ENCODE assay signal across 21 cellular contexts in the genomic region with DNA sequence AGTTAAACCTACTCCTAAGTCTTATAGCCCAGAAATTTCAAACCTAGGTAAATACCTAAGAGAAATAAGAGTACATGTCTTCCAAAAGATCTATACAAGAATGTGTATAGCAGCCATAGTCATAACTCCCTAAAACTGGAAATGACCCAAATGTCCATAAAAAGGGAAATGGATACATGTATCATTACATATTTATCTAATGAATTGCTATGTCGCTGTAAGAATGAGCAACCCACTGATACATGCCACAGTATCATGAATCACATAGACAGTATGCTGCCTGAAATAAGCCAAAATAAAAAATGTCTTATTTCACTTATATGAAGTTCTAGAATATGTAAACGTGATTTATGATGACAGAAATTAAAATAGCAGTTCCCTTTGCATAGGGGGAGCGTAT.
"Had no signal": no experiment of that assay in that cellular context is flagged by ENCODE, and none has a peak within 500 bp of the region (broad histone marks: within the 10 kb centered on the region; RNA-seq: fewer than 3 reads in every experiment).

No MANE protein-coding gene starts in this region.

- H3K36me3 Mint-ChIP-seq: activated naive CD4-positive, alpha-beta T cell treated with anti-CD3 and anti-CD28 coated beads, Interleukin-2, amount 10 ng/mL, durations not matched to agents 7 days and 5 days; memory B cell; naive thymus-derived CD4-positive, alpha-beta T cell had no signal

- H3K27ac Mint-ChIP-seq: activated CD4-positive, alpha-beta memory T cell treated with anti-CD3 and anti-CD28 coated beads, Interleukin-2, amount 10 ng/mL, durations not matched to agents 7 days and 5 days; activated CD4-positive, alpha-beta T cell treated with anti-CD3 and anti-CD28 coated beads for 36 hours; activated naive CD4-positive, alpha-beta T cell treated with anti-CD3 and anti-CD28 coated beads, Interleukin-2, amount 10 ng/mL, durations not matched to agents 7 days and 5 days; activated T-cell treated with anti-CD3 and anti-CD28 coated beads, Interleukin-2, amount 50 U/mL, for 24 hours; memory B cell; naive thymus-derived CD4-positive, alpha-beta T cell; T-helper 17 cell had no signal

- H3K4me3 Mint-ChIP-seq: activated CD4-positive, alpha-beta memory T cell treated with anti-CD3 and anti-CD28 coated beads, Interleukin-2, amount 10 ng/mL, durations not matched to agents 7 days and 5 days; activated CD4-positive, alpha-beta T cell treated with anti-CD3 and anti-CD28 coated beads for 36 hours; activated naive CD4-positive, alpha-beta T cell treated with anti-CD3 and anti-CD28 coated beads, Interleukin-2, amount 10 ng/mL, durations not matched to agents 7 days and 5 days; activated T-cell treated with anti-CD3 and anti-CD28 coated beads, Interleukin-2, amount 50 U/mL, for 24 hours; memory B cell; naive thymus-derived CD4-positive, alpha-beta T cell; T-helper 17 cell had no signal

- H3K27me3 ChIP-seq: esophagus squamous epithelium, tibial nerve, uterus had no signal

- H3K9me3 Mint-ChIP-seq: activated CD4-positive, alpha-beta memory T cell treated with anti-CD3 and anti-CD28 coated beads, Interleukin-2, amount 10 ng/mL, durations not matched to agents 7 days and 5 days; activated T-cell treated with anti-CD3 and anti-CD28 coated beads, Interleukin-2, amount 50 U/mL, for 24 hours; memory B cell had no signal

- H3K36me3 ChIP-seq: esophagus squamous epithelium, left ventricle myocardium inferior, tibial nerve, uterus had no signal

- H3K4me3 ChIP-seq: esophagus squamous epithelium, left ventricle myocardium inferior, mucosa of descending colon, skin epidermis, tibial nerve, uterus had no signal

- FAIRE-seq: endometrium had no signal

- DNase-seq: activated CD4-positive, alpha-beta memory T cell treated with anti-CD3 and anti-CD28 coated beads, Interleukin-2, amount 10 ng/mL, durations not matched to agents 7 days and 5 days; activated CD4-positive, alpha-beta T cell treated with anti-CD3 and anti-CD28 coated beads for 36 hours; activated naive CD4-positive, alpha-beta T cell treated with anti-CD3 and anti-CD28 coated beads, Interleukin-2, amount 10 ng/mL, durations not matched to agents 7 days and 5 days; activated T-cell treated with anti-CD3 and anti-CD28 coated beads, Interleukin-2, amount 50 U/mL, for 24 hours; caudate nucleus; esophagus squamous epithelium; hippocampal formation; left ventricle myocardium inferior; mucosa of descending colon; naive thymus-derived CD4-positive, alpha-beta T cell; retina; stimulated activated CD4-positive, alpha-beta T cell treated with anti-CD3 and anti-CD28 coated beads, Interleukin-15, amount 100 ng/mL, for 24 hours; stimulated activated CD4-positive, alpha-beta T cell treated with anti-CD3 and anti-CD28 coated beads, Interleukin-4, amount 100 ng/mL, for 1 hour; stimulated activated naive CD4-positive, alpha-beta T cell; substantia nigra; T-helper 17 cell; uterus had no signal

- H3K4me1 Mint-ChIP-seq: activated CD4-positive, alpha-beta memory T cell treated with anti-CD3 and anti-CD28 coated beads, Interleukin-2, amount 10 ng/mL, durations not matched to agents 7 days and 5 days; activated CD4-positive, alpha-beta T cell treated with anti-CD3 and anti-CD28 coated beads for 36 hours; activated naive CD4-positive, alpha-beta T cell treated with anti-CD3 and anti-CD28 coated beads, Interleukin-2, amount 10 ng/mL, durations not matched to agents 7 days and 5 days; memory B cell; T-helper 17 cell had no signal

- H3K27me3 Mint-ChIP-seq: activated CD4-positive, alpha-beta memory T cell treated with anti-CD3 and anti-CD28 coated beads, Interleukin-2, amount 10 ng/mL, durations not matched to agents 7 days and 5 days; activated naive CD4-positive, alpha-beta T cell treated with anti-CD3 and anti-CD28 coated beads, Interleukin-2, amount 10 ng/mL, durations not matched to agents 7 days and 5 days; activated T-cell treated with anti-CD3 and anti-CD28 coated beads, Interleukin-2, amount 50 U/mL, for 24 hours; T-helper 17 cell had no signal
